ENCODE assay signal across 25 cellular contexts in genomic region chr1:194281372-194281771, GRCh38.
DNase-seq lines count a peak whose midpoint lies in the region; ATAC-seq, FAIRE-seq and TF ChIP-seq lines count a peak whose summit lies in the region.
"Had no signal": no experiment of that assay in that cellular context is flagged by ENCODE, and none has a peak within 500 bp of the region (broad histone marks: within the 10 kb centered on the region; RNA-seq: fewer than 3 reads in every experiment).

No MANE protein-coding gene starts in this region.

- TF ChIP-seq CTCF in activated CD8-positive, alpha-beta T cell treated with anti-CD3 and anti-CD28 coated beads for 36 hours (IDR thresholded peaks at IDR 0.05): no peak

- no peak for FAIRE-seq in GM12891 (lab: Jason Lieb, UNC)
- FAIRE-seq: A204.1, GM18507 had no signal

- peak overlapping the region; percentile 5 for H3K27ac Mint-ChIP-seq in activated CD8-positive, alpha-beta T cell treated with anti-CD3 and anti-CD28 coated beads for 36 hours
- H3K27ac Mint-ChIP-seq in activated CD8-positive, alpha-beta T cell treated with anti-CD3 and anti-CD28 coated beads, Interleukin-2, amount 10 ng/mL, durations not matched to agents 7 days and 5 days: no peak overlapping the region
- H3K27ac Mint-ChIP-seq in T-helper 17 cell: peak overlapping the region; percentile 12
- peak overlapping the region in 6 of 10 donors; percentile 0 to 36 (median 16) for H3K27ac Mint-ChIP-seq in naive thymus-derived CD8-positive, alpha-beta T cell
- H3K27ac Mint-ChIP-seq: CD8-positive, alpha-beta T cell had no signal

- H3K4me1 Mint-ChIP-seq in activated CD8-positive, alpha-beta T cell treated with anti-CD3 and anti-CD28 coated beads for 36 hours (ENCODE audit: low read depth): peaks cover 16% of the 10 kb centered on the region
- H3K4me1 Mint-ChIP-seq in activated CD8-positive, alpha-beta T cell treated with anti-CD3 and anti-CD28 coated beads, Interleukin-2, amount 10 ng/mL, durations not matched to agents 7 days and 5 days (ENCODE audit: low read depth): no peaks in the 10 kb centered on the region
- peaks cover 10% of the 10 kb centered on the region for H3K4me1 Mint-ChIP-seq in T-helper 17 cell
- peaks cover 2 to 14% (median 10%) of the 10 kb centered on the region in 4 donors for H3K4me1 Mint-ChIP-seq in naive thymus-derived CD8-positive, alpha-beta T cell

- POLR2A ChIA-PET in activated CD8-positive, alpha-beta T cell treated with anti-CD3 and anti-CD28 coated beads for 36 hours (lab: Charles Lee): no interaction called here
- POLR2A ChIA-PET in activated CD8-positive, alpha-beta T cell treated with anti-CD3 and anti-CD28 coated beads, Interleukin-2, amount 10 ng/mL, durations not matched to agents 7 days and 5 days (lab: Charles Lee): no interaction called here
- POLR2A ChIA-PET in HEK293T (lab: Yijun Ruan, JAX): no interaction called here
- POLR2A ChIA-PET in naive thymus-derived CD8-positive, alpha-beta T cell (lab: Charles Lee): no interaction called here

- CTCF ChIA-PET in activated CD8-positive, alpha-beta T cell treated with anti-CD3 and anti-CD28 coated beads for 36 hours (lab: Charles Lee): no interaction called here
- CTCF ChIA-PET in activated CD8-positive, alpha-beta T cell treated with anti-CD3 and anti-CD28 coated beads, Interleukin-2, amount 10 ng/mL, durations not matched to agents 7 days and 5 days (lab: Charles Lee): no interaction called here
- CTCF ChIA-PET in HEK293T (lab: Yijun Ruan, JAX): no interaction called here

- no peak overlapping the region for H3K4me3 Mint-ChIP-seq in activated CD8-positive, alpha-beta T cell treated with anti-CD3 and anti-CD28 coated beads for 36 hours
- no peak overlapping the region for H3K4me3 Mint-ChIP-seq in activated CD8-positive, alpha-beta T cell treated with anti-CD3 and anti-CD28 coated beads, Interleukin-2, amount 10 ng/mL, durations not matched to agents 7 days and 5 days
- no peak overlapping the region for H3K4me3 Mint-ChIP-seq in T-helper 17 cell
- peak overlapping the region in 2 of 10 donors; percentile 1 to 2 for H3K4me3 Mint-ChIP-seq in naive thymus-derived CD8-positive, alpha-beta T cell
- H3K4me3 Mint-ChIP-seq: CD8-positive, alpha-beta T cell had no signal

- H3K27me3 Mint-ChIP-seq in activated CD8-positive, alpha-beta T cell treated with anti-CD3 and anti-CD28 coated beads for 36 hours: no peaks in the 10 kb centered on the region
- no peaks in the 10 kb centered on the region for H3K27me3 Mint-ChIP-seq in activated CD8-positive, alpha-beta T cell treated with anti-CD3 and anti-CD28 coated beads, Interleukin-2, amount 10 ng/mL, durations not matched to agents 7 days and 5 days (ENCODE audit: low read depth)
- H3K27me3 Mint-ChIP-seq in T-helper 17 cell: no peaks in the 10 kb centered on the region
- H3K27me3 Mint-ChIP-seq in naive thymus-derived CD8-positive, alpha-beta T cell: no peaks in the 10 kb centered on the region

- no peak for TF ChIP-seq POLR2A in GM12891 (IDR thresholded peaks at IDR 0.05; ENCODE audit: low read depth, low read length)

- H3K36me3 Mint-ChIP-seq in activated CD8-positive, alpha-beta T cell treated with anti-CD3 and anti-CD28 coated beads for 36 hours (ENCODE audit: low read depth): no peaks in the 10 kb centered on the region
- H3K36me3 Mint-ChIP-seq in activated CD8-positive, alpha-beta T cell treated with anti-CD3 and anti-CD28 coated beads, Interleukin-2, amount 10 ng/mL, durations not matched to agents 7 days and 5 days (ENCODE audit: low read depth): no peaks in the 10 kb centered on the region
- no peaks in the 10 kb centered on the region for H3K36me3 Mint-ChIP-seq in T-helper 17 cell (ENCODE audit: low read depth)
- H3K36me3 Mint-ChIP-seq in naive thymus-derived CD8-positive, alpha-beta T cell: peaks cover 0 to 6% (median 2%) of the 10 kb centered on the region in 3 donors
- H3K36me3 Mint-ChIP-seq: CD8-positive, alpha-beta T cell had no signal

- peaks cover 4% of the 10 kb centered on the region for H3K9me3 Mint-ChIP-seq in activated CD8-positive, alpha-beta T cell treated with anti-CD3 and anti-CD28 coated beads for 36 hours
- H3K9me3 Mint-ChIP-seq in activated CD8-positive, alpha-beta T cell treated with anti-CD3 and anti-CD28 coated beads, Interleukin-2, amount 10 ng/mL, durations not matched to agents 7 days and 5 days (ENCODE audit: insufficient read depth): peaks cover 3% of the 10 kb centered on the region
- H3K9me3 Mint-ChIP-seq in naive thymus-derived CD8-positive, alpha-beta T cell: peaks cover 0 to 4% (median 0%) of the 10 kb centered on the region in 9 donors
- H3K9me3 Mint-ChIP-seq: CD8-positive, alpha-beta T cell had no signal

- intact Hi-C loops in activated CD8-positive, alpha-beta T cell treated with anti-CD3 and anti-CD28 coated beads for 36 hours (cut with micrococcal nuclease): no loop called here

- H3K9me3 ChIP-seq in T-helper 17 cell (ENCODE audit: control insufficient read depth, low read length, poor library complexity, severe bottlenecking): no peaks in the 10 kb centered on the region
- H3K9me3 ChIP-seq: BE2C had no signal

- ATAC-seq in activated CD8-positive, alpha-beta T cell treated with anti-CD3 and anti-CD28 coated beads for 36 hours: no peak
- no peak for ATAC-seq in activated CD8-positive, alpha-beta T cell treated with anti-CD3 and anti-CD28 coated beads, Interleukin-2, amount 10 ng/mL, durations not matched to agents 7 days and 5 days
- ATAC-seq in T-helper 17 cell (no peak), GM18520 (IDR thresholded peaks at IDR 0.05; ENCODE audit: unreplicated experiment) (no peak), HG02642 (IDR thresholded peaks at IDR 0.05; ENCODE audit: poor library complexity, unreplicated experiment) (no peak)
- no peak for ATAC-seq in naive thymus-derived CD8-positive, alpha-beta T cell
- ATAC-seq: CD8-positive, alpha-beta T cell; GM12878; HCT116; SK-N-SH treated with all-trans-retinoic acid at 6 μM for 48 hours had no signal

- no peak for DNase-seq in activated CD8-positive, alpha-beta T cell treated with anti-CD3 and anti-CD28 coated beads for 36 hours
- DNase-seq in activated CD8-positive, alpha-beta T cell treated with anti-CD3 and anti-CD28 coated beads, Interleukin-2, amount 10 ng/mL, durations not matched to agents 7 days and 5 days: no peak
- DNase-seq in HEK293T (ENCODE audit: extremely low spot score) (no peak), T-helper 17 cell (no peak), GM12891 (ENCODE audit: insufficient read length, low spot score) (no peak)
- DNase-seq in naive thymus-derived CD8-positive, alpha-beta T cell: no peak
- DNase-seq: BE2C; Calu3; CD8-positive, alpha-beta T cell; DMS53; EL; GOT3; MM.1S; NCI-H1417; NCI-H187; NCI-H2227 treated with DMSO at 0.1 percent for 48 hours; NCI-H510A treated with DMSO at 0.1 percent for 48 hours; SHP77 treated with DMSO at 0.1 percent for 48 hours had no signal

TF ChIP-seq in HEK293T, 16 proteins besides CTCF, POLR2A, EP300 and RAD21:
- TF ChIP-seq PKNOX1 (IDR thresholded peaks at IDR 0.05): peak; percentile 51; the same call in 1 of the 2 replicates
- TF ChIP-seq FOXM1 (IDR thresholded peaks at IDR 0.05; ENCODE audit: borderline replicate concordance): no peak
- TF ChIP-seq ARNT (IDR thresholded peaks at IDR 0.05): no peak
- TF ChIP-seq CTBP1 (IDR thresholded peaks at IDR 0.05; ENCODE audit: borderline replicate concordance): no peak
TF ChIP-seq in HEK293T: peak in this region for 1.

TF ChIP-seq in GM12891, 5 proteins besides CTCF, POLR2A, EP300 and RAD21:
- TF ChIP-seq POLR2AphosphoS5 (IDR thresholded peaks at IDR 0.05; ENCODE audit: low read depth, low read length) (no peak), PAX5 (IDR thresholded peaks at IDR 0.05; ENCODE audit: insufficient read depth, low read length, severe bottlenecking) (no peak), TAF1 (IDR thresholded peaks at IDR 0.05; ENCODE audit: low read depth, low read length) (no peak), POU2F2 (IDR thresholded peaks at IDR 0.05; ENCODE audit: low read depth, low read length) (no peak), SPI1 (IDR thresholded peaks at IDR 0.05; ENCODE audit: low read depth, low read length) (no peak)
